In the genomic region with DNA sequence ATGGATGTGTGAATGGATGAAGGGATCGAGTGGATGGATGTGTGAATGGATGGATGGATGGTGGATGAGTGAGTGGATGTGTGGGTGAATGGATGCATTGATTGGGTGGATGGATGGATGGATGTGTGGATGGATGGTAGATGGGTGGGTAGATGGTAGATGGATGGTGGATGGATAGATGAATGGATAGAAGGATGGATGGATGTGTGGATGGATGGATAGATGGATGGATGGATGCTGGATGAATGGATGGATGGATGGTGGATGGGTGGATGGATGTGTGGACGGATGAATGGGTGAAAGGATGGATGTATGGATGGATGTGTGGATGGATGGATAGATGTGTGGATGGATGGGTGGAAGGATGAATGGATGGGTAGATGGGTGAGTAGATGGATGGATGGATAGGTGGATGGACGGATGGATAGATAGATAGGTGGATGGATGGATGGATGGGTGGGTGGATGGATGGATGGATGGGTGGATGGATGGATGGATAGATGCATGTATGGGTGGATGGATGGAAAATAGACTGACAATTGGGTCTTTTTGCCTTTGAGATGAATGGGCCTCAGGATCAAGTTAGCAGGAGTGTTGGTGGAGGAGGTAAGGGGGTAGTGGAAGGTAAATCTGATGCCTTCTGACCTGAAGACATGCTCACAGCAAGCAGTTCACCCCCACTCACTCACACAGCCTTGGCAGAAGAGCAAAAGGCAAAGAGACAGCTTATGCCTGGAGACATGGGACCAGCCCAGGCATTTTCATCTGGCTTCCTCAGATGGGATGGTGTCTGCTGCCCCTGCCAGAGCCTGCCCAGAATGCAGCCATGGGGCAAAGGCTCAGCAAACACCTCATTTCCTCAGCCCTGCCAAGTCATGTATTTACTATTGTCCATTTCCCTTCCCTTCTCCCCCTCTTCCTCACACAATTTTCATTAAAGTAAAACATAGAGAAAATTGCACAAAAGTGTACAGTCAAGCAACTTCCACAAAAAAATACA, we compare ENCODE assay signal across 22 cellular contexts.
"Had no signal": no experiment of that assay in that cellular context is flagged by ENCODE, and none has a peak within 500 bp of the region (broad histone marks: within the 10 kb centered on the region; RNA-seq: fewer than 3 reads in every experiment).

No MANE protein-coding gene starts in this region.

- H3K4me3 Mint-ChIP-seq: activated B cell treated with CpG ODN at 0.5 μM for 24 hours; activated CD8-positive, alpha-beta T cell treated with anti-CD3 and anti-CD28 coated beads for 36 hours; activated naive CD4-positive, alpha-beta T cell treated with anti-CD3 and anti-CD28 coated beads, Interleukin-2, amount 50 U/mL, for 24 hours; activated naive CD8-positive, alpha-beta T cell treated with anti-CD3 and anti-CD28 coated beads, Interleukin-2, amount 50 U/mL, for 24 hours; activated T-cell treated with anti-CD3 and anti-CD28 coated beads, Interleukin-2, amount 50 U/mL, for 4 hours; activated T-helper 17 cell treated with anti-CD3 and anti-CD28 coated beads, Interleukin-2, amount 50 U/mL, for 72 hours; central memory CD8-positive, alpha-beta T cell; dendritic cell treated with granulocyte-macrophage colony-stimulating factor and Interleukin-4, amounts not matched to agents 40 ng/mL and 50 ng/mL, for 4 days; stimulated activated memory B cell treated with anti-CD40 and anti-IgM and Interleukin-4, amounts not matched to agents 10 μg/mL and 1 μg/mL and 100 μg/mL, for 72 hours; stimulated activated naive CD8-positive, alpha-beta T cell treated with anti-CD3 and anti-CD28 coated beads, Interleukin-15, amount 100 ng/mL, for 72 hours; type B pancreatic cell had no signal

- H3K27me3 Mint-ChIP-seq: central memory CD8-positive, alpha-beta T cell had no signal

- H3K9me3 ChIP-seq: esophagus squamous epithelium, left ventricle myocardium inferior, neutrophil, ovary, sigmoid colon, vagina had no signal

- H3K4me3 ChIP-seq: esophagus squamous epithelium, left ventricle myocardium inferior, ovary, sigmoid colon, vagina had no signal

- H3K36me3 ChIP-seq: esophagus squamous epithelium, left ventricle myocardium inferior, neutrophil, ovary, sigmoid colon, vagina had no signal

- ATAC-seq: activated naive CD8-positive, alpha-beta T cell treated with anti-CD3 and anti-CD28 coated beads, Interleukin-2, amount 50 U/mL, for 24 hours had no signal

- H3K9me3 Mint-ChIP-seq: activated B cell treated with CpG ODN at 0.5 μM for 24 hours; activated CD8-positive, alpha-beta T cell treated with anti-CD3 and anti-CD28 coated beads for 36 hours; activated naive CD4-positive, alpha-beta T cell treated with anti-CD3 and anti-CD28 coated beads, Interleukin-2, amount 50 U/mL, for 24 hours; activated naive CD8-positive, alpha-beta T cell treated with anti-CD3 and anti-CD28 coated beads, Interleukin-2, amount 50 U/mL, for 24 hours; activated T-cell treated with anti-CD3 and anti-CD28 coated beads, Interleukin-2, amount 50 U/mL, for 4 hours; activated T-helper 17 cell treated with anti-CD3 and anti-CD28 coated beads, Interleukin-2, amount 50 U/mL, for 72 hours; central memory CD8-positive, alpha-beta T cell; dendritic cell treated with granulocyte-macrophage colony-stimulating factor and Interleukin-4, amounts not matched to agents 40 ng/mL and 50 ng/mL, for 4 days; nephron; stimulated activated memory B cell treated with anti-CD40 and anti-IgM and Interleukin-4, amounts not matched to agents 10 μg/mL and 1 μg/mL and 100 μg/mL, for 72 hours; stimulated activated naive CD8-positive, alpha-beta T cell treated with anti-CD3 and anti-CD28 coated beads, Interleukin-15, amount 100 ng/mL, for 72 hours; type B pancreatic cell had no signal

- H3K4me1 Mint-ChIP-seq: activated naive CD4-positive, alpha-beta T cell treated with anti-CD3 and anti-CD28 coated beads, Interleukin-2, amount 50 U/mL, for 24 hours; activated naive CD8-positive, alpha-beta T cell treated with anti-CD3 and anti-CD28 coated beads, Interleukin-2, amount 50 U/mL, for 24 hours; activated T-helper 17 cell treated with anti-CD3 and anti-CD28 coated beads, Interleukin-2, amount 50 U/mL, for 72 hours; central memory CD8-positive, alpha-beta T cell; nephron; stimulated activated memory B cell treated with anti-CD40 and anti-IgM and Interleukin-4, amounts not matched to agents 10 μg/mL and 1 μg/mL and 100 μg/mL, for 72 hours had no signal

- H3K4me1 ChIP-seq: left ventricle myocardium inferior, vagina had no signal

- H3K36me3 Mint-ChIP-seq: activated naive CD4-positive, alpha-beta T cell treated with anti-CD3 and anti-CD28 coated beads, Interleukin-2, amount 50 U/mL, for 24 hours; stimulated activated memory B cell treated with anti-CD40 and anti-IgM and Interleukin-4, amounts not matched to agents 10 μg/mL and 1 μg/mL and 100 μg/mL, for 72 hours; type B pancreatic cell had no signal

- FAIRE-seq: frontal cortex, small intestine had no signal

- H3K27ac ChIP-seq: epithelial cell of prostate, esophagus squamous epithelium, left ventricle myocardium inferior, neutrophil, ovary, sigmoid colon, vagina had no signal

- DNase-seq: esophagus squamous epithelium had no signal

- H3K27me3 ChIP-seq: ovary, sigmoid colon, vagina had no signal

- H3K27ac Mint-ChIP-seq: activated B cell treated with CpG ODN at 0.5 μM for 24 hours; activated CD8-positive, alpha-beta T cell treated with anti-CD3 and anti-CD28 coated beads for 36 hours; activated naive CD4-positive, alpha-beta T cell treated with anti-CD3 and anti-CD28 coated beads, Interleukin-2, amount 50 U/mL, for 24 hours; activated naive CD8-positive, alpha-beta T cell treated with anti-CD3 and anti-CD28 coated beads, Interleukin-2, amount 50 U/mL, for 24 hours; activated T-helper 17 cell treated with anti-CD3 and anti-CD28 coated beads, Interleukin-2, amount 50 U/mL, for 72 hours; dendritic cell treated with granulocyte-macrophage colony-stimulating factor and Interleukin-4, amounts not matched to agents 40 ng/mL and 50 ng/mL, for 4 days; progenitor cell of endocrine pancreas; stimulated activated memory B cell treated with anti-CD40 and anti-IgM and Interleukin-4, amounts not matched to agents 10 μg/mL and 1 μg/mL and 100 μg/mL, for 72 hours; stimulated activated naive CD8-positive, alpha-beta T cell treated with anti-CD3 and anti-CD28 coated beads, Interleukin-15, amount 100 ng/mL, for 72 hours had no signal
